15 cellular contexts compared by ENCODE assay signal in genomic region chr1:207423560-207424292, GRCh38. TPM values are rescaled to one million over a fixed set of nuclear protein-coding genes. Genes with fewer than 3 reads are reported as not detected.
DNase-seq lines count a peak whose midpoint lies in the region; ATAC-seq and TF ChIP-seq lines count a peak whose summit lies in the region.
"Had no signal": no experiment of that assay in that cellular context is flagged by ENCODE, and none has a peak within 500 bp of the region (broad histone marks: within the 10 kb centered on the region; RNA-seq: fewer than 3 reads in every experiment).

No MANE protein-coding gene starts in this region.

- H3K36me3 Mint-ChIP-seq in progenitor cell of endocrine pancreas (ENCODE audit: insufficient read depth), result no peaks in the 10 kb centered on the region

- peak overlapping the region; percentile 53 for H3K4me3 Mint-ChIP-seq in progenitor cell of endocrine pancreas (ENCODE audit: low read depth)
- H3K4me3 Mint-ChIP-seq: activated CD4-positive, alpha-beta T cell treated with anti-CD3 and anti-CD28 coated beads for 36 hours had no signal

- H3K4me1 Mint-ChIP-seq in progenitor cell of endocrine pancreas (ENCODE audit: low read depth), result peaks cover 2% of the 10 kb centered on the region
- H3K4me1 Mint-ChIP-seq: activated CD4-positive, alpha-beta T cell treated with anti-CD3 and anti-CD28 coated beads for 36 hours had no signal

- DNase-seq in GM12864 (ENCODE audit: low read depth) (no peak), germinal center (ENCODE audit: low spot score) (peak; percentile 33), progenitor cell of endocrine pancreas (ENCODE audit: low spot score, unreplicated experiment) (no peak), middle frontal gyrus (ENCODE audit: extremely low spot score, low spot score) (no peak), 8988T (no peak)
- DNase-seq: activated CD4-positive, alpha-beta T cell treated with anti-CD3 and anti-CD28 coated beads for 36 hours; activated naive CD4-positive, alpha-beta T cell; AML-193; aorta; NCI-H1694 treated with DMSO at 0.1 percent for 48 hours; NCI-H446 treated with DMSO at 0.1 percent for 48 hours had no signal

- H3K27me3 Mint-ChIP-seq in progenitor cell of endocrine pancreas, result peaks cover 20% of the 10 kb centered on the region

- ATAC-seq in HG03280 (IDR thresholded peaks at IDR 0.05; ENCODE audit: unreplicated experiment) (peak; percentile 43), GM19463 (IDR thresholded peaks at IDR 0.05; ENCODE audit: unreplicated experiment) (no peak)
- ATAC-seq: activated CD4-positive, alpha-beta T cell treated with anti-CD3 and anti-CD28 coated beads for 36 hours had no signal

- TF ChIP-seq CTCF in GM12864 (IDR thresholded peaks at IDR 0.05; ENCODE audit: low read depth, low read length, missing control alignments) (peak; percentile 40), progenitor cell of endocrine pancreas (IDR thresholded peaks at IDR 0.05; ENCODE audit: unreplicated experiment) (no peak)

- peak overlapping the region; percentile 46 for H3K4me3 ChIP-seq in GM12864 (ENCODE audit: low read depth, low read length)
- H3K4me3 ChIP-seq: lung had no signal

- H3K9me3 Mint-ChIP-seq in progenitor cell of endocrine pancreas (ENCODE audit: low read depth), result peaks cover 10% of the 10 kb centered on the region

- H3K27ac Mint-ChIP-seq in progenitor cell of endocrine pancreas, result no peak overlapping the region
- H3K27ac Mint-ChIP-seq: activated CD4-positive, alpha-beta T cell treated with anti-CD3 and anti-CD28 coated beads for 36 hours had no signal

RNA-seq across cellular contexts. Expression of gene CR2, which starts 30.4 kb away (rescaled TPM):
- total RNA-seq in progenitor cell of endocrine pancreas, result 0.17 and 0.24 TPM in 2 replicates
- total RNA-seq: renal cortical epithelial cell had no signal
